In genomic region chr1:27603962-27604578, GRCh38 we compare ENCODE assay signal across 1 cellular context.
TF ChIP-seq lines count a peak whose summit lies in the region.

Gene AHDC1 (minus strand): TSS chr1:27604144. CDS start chr1:27552115, 52,029 bp downstream.

TF ChIP-seq in HepG2, 621 proteins besides CTCF, POLR2A, EP300 and RAD21 (continued from another document and continues in another):
- TF ChIP-seq ZNF687 (CRISPR knock-in tag; IDR thresholded peaks at IDR 0.05) (peak; percentile 37; the same call in 1 of the 2 replicates), GABPB1 (CRISPR knock-in tag; IDR thresholded peaks at IDR 0.05) (peak; percentile 91), PCBP1 (IDR thresholded peaks at IDR 0.05; ENCODE audit: borderline replicate concordance, low read depth, low read length) (no peak; the same call in 1 of the 2 replicates), TCF7L2 (IDR thresholded peaks at IDR 0.05; ENCODE audit: low read depth, low read length) (no peak), ZNF878 (CRISPR knock-in tag; IDR thresholded peaks at IDR 0.05) (no peak), HNRNPUL1 (IDR thresholded peaks at IDR 0.05; ENCODE audit: low read depth, low read length) (no peak), ZNF143 (CRISPR knock-in tag; IDR thresholded peaks at IDR 0.05) (peak; percentile 88), ELK4 (CRISPR knock-in tag; IDR thresholded peaks at IDR 0.05; ENCODE audit: borderline replicate concordance) (no peak), DRAP1 (CRISPR knock-in tag; IDR thresholded peaks at IDR 0.05) (peak; percentile 50; the same call in 1 of the 2 replicates), HCFC1 (IDR thresholded peaks at IDR 0.05; ENCODE audit: low read depth, low read length) (peak; percentile 82), CBX5 (CRISPR knock-in tag; IDR thresholded peaks at IDR 0.05; ENCODE audit: borderline replicate concordance) (no peak), GLMP (CRISPR knock-in tag; IDR thresholded peaks at IDR 0.05; ENCODE audit: borderline replicate concordance) (no peak), PATZ1 (CRISPR knock-in tag; IDR thresholded peaks at IDR 0.05) (peak; percentile 67), NFIB (CRISPR knock-in tag; IDR thresholded peaks at IDR 0.05; ENCODE audit: borderline replicate concordance) (no peak), FOXA3 (CRISPR knock-in tag; IDR thresholded peaks at IDR 0.05) (0 out of 2 replicates have a peak, but pooled peaks have one; percentile 18), ZBTB40 (IDR thresholded peaks at IDR 0.05) (no peak), ZBTB40 (CRISPR knock-in tag; IDR thresholded peaks at IDR 0.05) (0 out of 2 replicates have a peak, but pooled peaks have one; percentile 18), BCLAF1 (IDR thresholded peaks at IDR 0.05) (no peak)
